In the genomic region with DNA sequence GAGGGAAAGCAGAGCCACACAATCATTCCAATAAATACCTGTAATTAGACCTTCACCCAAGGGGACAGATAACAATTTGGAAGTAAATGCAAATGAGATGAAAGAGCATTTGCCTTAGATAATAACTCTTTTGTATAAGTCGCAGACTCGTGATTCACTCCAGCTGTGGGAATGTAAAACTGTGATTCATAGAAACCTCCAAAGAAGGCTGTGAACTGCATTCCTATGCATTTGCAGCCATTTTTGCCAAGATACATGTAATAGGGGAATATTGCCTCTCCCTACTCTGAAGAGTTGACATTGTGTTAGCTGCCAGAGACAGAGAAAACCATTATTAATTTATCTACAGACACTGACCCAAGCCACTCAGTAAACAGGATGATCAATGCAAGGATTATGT, we compare ENCODE assay signal across 1 cellular context.
TF ChIP-seq lines count a peak whose summit lies in the region.

No MANE protein-coding gene starts in this region.

TF ChIP-seq in SK-N-SH, 30 proteins besides CTCF, POLR2A, EP300 and RAD21 (continued from another document):
- TF ChIP-seq FOSL2 (IDR thresholded peaks at IDR 0.05; ENCODE audit: borderline replicate concordance, low read depth): peak; percentile 83
- TF ChIP-seq JUND (IDR thresholded peaks at IDR 0.05): peak; percentile 49; the same call in 1 of the 2 replicates
- no peak for TF ChIP-seq SMC3 (IDR thresholded peaks at IDR 0.05; ENCODE audit: low read depth, low read length)
- TF ChIP-seq, protein P1, sequence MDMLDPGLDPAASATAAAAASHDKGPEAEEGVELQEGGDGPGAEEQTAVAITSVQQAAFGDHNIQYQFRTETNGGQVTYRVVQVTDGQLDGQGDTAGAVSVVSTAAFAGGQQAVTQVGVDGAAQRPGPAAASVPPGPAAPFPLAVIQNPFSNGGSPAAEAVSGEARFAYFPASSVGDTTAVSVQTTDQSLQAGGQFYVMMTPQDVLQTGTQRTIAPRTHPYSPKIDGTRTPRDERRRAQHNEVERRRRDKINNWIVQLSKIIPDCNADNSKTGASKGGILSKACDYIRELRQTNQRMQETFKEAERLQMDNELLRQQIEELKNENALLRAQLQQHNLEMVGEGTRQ (IDR thresholded peaks at IDR 0.05; ENCODE audit: borderline replicate concordance, low read depth, low read length): no peak
- peak; percentile 24; the same call in 1 of the 2 replicates for TF ChIP-seq TEAD4 (IDR thresholded peaks at IDR 0.05; ENCODE audit: borderline replicate concordance, insufficient read depth)
